14 cellular contexts compared by ENCODE assay signal in the genomic region with DNA sequence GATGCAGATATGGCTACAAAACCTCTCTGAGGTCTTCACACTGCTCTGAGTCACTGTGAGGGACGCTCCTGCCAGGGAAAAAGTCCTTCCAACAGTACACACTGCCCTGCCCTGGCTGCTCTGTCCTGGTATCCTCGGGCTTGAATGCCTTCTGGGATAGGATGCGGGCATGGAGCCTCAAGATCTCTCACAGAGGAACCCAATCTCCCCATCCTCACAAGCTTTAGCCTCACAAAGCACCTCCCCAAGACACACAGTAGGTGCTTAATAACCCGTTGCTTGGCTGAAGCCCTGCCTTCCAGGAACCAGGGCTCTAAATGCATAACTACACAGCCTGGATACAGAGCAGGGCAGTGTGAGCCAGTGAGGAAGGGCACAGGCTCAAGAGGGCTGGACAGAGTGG. TPM values are rescaled to one million over a fixed set of nuclear protein-coding genes. Genes with fewer than 3 reads are reported as not detected.
DNase-seq lines count a peak whose midpoint lies in the region; ATAC-seq and TF ChIP-seq lines count a peak whose summit lies in the region.
"Had no signal": no experiment of that assay in that cellular context is flagged by ENCODE, and none has a peak within 500 bp of the region (broad histone marks: within the 10 kb centered on the region; RNA-seq: fewer than 3 reads in every experiment).

No MANE protein-coding gene starts in this region.

- H2BK20ac ChIP-seq in H9 (ENCODE audit: low read depth, low read length, poor library complexity, severe bottlenecking): no peak overlapping the region

- H3K9me3 Mint-ChIP-seq in H9: no peaks in the 10 kb centered on the region
- no peaks in the 10 kb centered on the region for H3K9me3 Mint-ChIP-seq in activated naive CD8-positive, alpha-beta T cell treated with anti-CD3 and anti-CD28 coated beads, Interleukin-2, amount 10 ng/mL, durations not matched to agents 7 days and 5 days
- no peaks in the 10 kb centered on the region for H3K9me3 Mint-ChIP-seq in nephron progenitor cell
- H3K9me3 Mint-ChIP-seq: activated T-helper 1 cell treated with anti-CD3 and anti-CD28 coated beads, Interleukin-12 subunit alpha, Interleukin-12 subunit beta, Interleukin-2, Interleukin-4 antibody, amounts not matched to agents 30 ng/mL and 10 ng/mL and 1 ng/mL, durations not matched to agents 14 hours and 24 hours and 36 hours had no signal

- H2AFZ ChIP-seq in SK-N-SH (ENCODE audit: low read depth) (no peak overlapping the region), H9 (ENCODE audit: low read length) (no peak overlapping the region)

- no peaks in the 10 kb centered on the region for H3K9me2 ChIP-seq in SK-N-SH

- no peak overlapping the region for H3K27ac Mint-ChIP-seq in H9
- no peak overlapping the region for H3K27ac Mint-ChIP-seq in activated naive CD8-positive, alpha-beta T cell treated with anti-CD3 and anti-CD28 coated beads, Interleukin-2, amount 10 ng/mL, durations not matched to agents 7 days and 5 days
- no peak overlapping the region for H3K27ac Mint-ChIP-seq in nephron progenitor cell
- H3K27ac Mint-ChIP-seq: activated T-helper 1 cell treated with anti-CD3 and anti-CD28 coated beads, Interleukin-12 subunit alpha, Interleukin-12 subunit beta, Interleukin-2, Interleukin-4 antibody, amounts not matched to agents 30 ng/mL and 10 ng/mL and 1 ng/mL, durations not matched to agents 14 hours and 24 hours and 36 hours had no signal

- CTCF ChIA-PET in SK-N-SH (lab: Yijun Ruan, JAX): interaction anchor here (0.6 to 6.1 kb wide), 45 partner anchors 8 to 839 kb away, joined by 3 to 70 read pairs (median 5); partner anchors contain the start of genes ALPL, RAP1GAP and USP48

- no peak overlapping the region for H2BK120ac ChIP-seq in H9 (ENCODE audit: low read depth, low read length, poor library complexity, severe bottlenecking)

- H3K14ac ChIP-seq in H9 (ENCODE audit: insufficient read depth, low read length): no peak overlapping the region

- no peaks in the 10 kb centered on the region for H3K36me3 ChIP-seq in SK-N-SH (replicated peaks in 1 of 2; ENCODE audit: control insufficient read depth in 1 of 2, insufficient read depth in 2 of 2, low read length in 1 of 2)
- H3K36me3 ChIP-seq: lower lobe of right lung, sigmoid colon, transverse colon had no signal

- H3K79me2 ChIP-seq in SK-N-SH (ENCODE audit: insufficient read depth) (no peaks in the 10 kb centered on the region), H9 (ENCODE audit: insufficient read depth, low read length) (no peaks in the 10 kb centered on the region)

- H3T11ph ChIP-seq in H9 (ENCODE audit: low read length): no peak overlapping the region

- H3F3A ChIP-seq in SK-N-SH (replicated peaks; ENCODE audit: insufficient read depth): no peaks in the 10 kb centered on the region

- POLR2A ChIA-PET in SK-N-SH (lab: Yijun Ruan, JAX): no interaction called here
- POLR2A ChIA-PET in activated naive CD8-positive, alpha-beta T cell treated with anti-CD3 and anti-CD28 coated beads, Interleukin-2, amount 10 ng/mL, durations not matched to agents 7 days and 5 days (lab: Charles Lee): no interaction called here

- H3K36me3 Mint-ChIP-seq in H9 (ENCODE audit: insufficient read depth in 1 of 3, low read depth in 3 of 3) (no peaks in the 10 kb centered on the region), nephron progenitor cell (ENCODE audit: low read depth) (no peaks in the 10 kb centered on the region)
- H3K36me3 Mint-ChIP-seq in activated naive CD8-positive, alpha-beta T cell treated with anti-CD3 and anti-CD28 coated beads, Interleukin-2, amount 10 ng/mL, durations not matched to agents 7 days and 5 days: no peaks in the 10 kb centered on the region

- peaks cover 7% of the 10 kb centered on the region for H3K27me3 ChIP-seq in SK-N-SH (ENCODE audit: insufficient read depth)
- H3K27me3 ChIP-seq in H9 (ENCODE audit: insufficient read depth, low read length): no peaks in the 10 kb centered on the region; the same call in 1 of the 2 replicates

- H3K4me2 ChIP-seq in SK-N-SH (peak overlapping the region; percentile 84; the same call in 1 of the 2 replicates), H9 (ENCODE audit: insufficient read depth, insufficient read length, low read length) (peak overlapping the region; percentile 52)

- H3K18ac ChIP-seq in H9 (ENCODE audit: insufficient read length, low read depth, low read length): no peak overlapping the region

- H4K8ac ChIP-seq in H9 (replicated peaks; ENCODE audit: insufficient read length, low read depth, low read length): no peak overlapping the region

- H3K4me3 ChIP-seq in SK-N-SH (ENCODE audit: low read depth in 2 of 2, low read length in 1 of 2): no peak overlapping the region
- H3K4me3 ChIP-seq: sigmoid colon had no signal

- H3K23ac ChIP-seq in H9 (ENCODE audit: insufficient read length, low read depth, low read length): no peak overlapping the region

- H2BK12ac ChIP-seq in H9 (ENCODE audit: insufficient read length, low read depth, low read length): no peak overlapping the region

- DNase-seq in SK-N-SH (no peak), H9 (no peak), nephron progenitor cell (no peak), AG08395 (ENCODE audit: low spot score) (no peak), kidney tubule cell (ENCODE audit: low spot score) (no peak)
- DNase-seq in activated naive CD8-positive, alpha-beta T cell treated with anti-CD3 and anti-CD28 coated beads, Interleukin-2, amount 10 ng/mL, durations not matched to agents 7 days and 5 days: no peak
- DNase-seq: lower lobe of right lung; NCI-H446 treated with DMSO at 0.1 percent for 48 hours; sigmoid colon; stimulated activated CD4-positive, alpha-beta T cell treated with anti-CD3 and anti-CD28 coated beads, Interleukin-4, amount 100 ng/mL, for 1 hour; transverse colon had no signal

- H3K4me1 ChIP-seq in SK-N-SH (ENCODE audit: control insufficient read depth in 1 of 2, insufficient read depth in 2 of 2, low read depth in 1 of 2, low read length in 1 of 2) (peaks cover 0 to 10% of the 10 kb centered on the region in 2 experiments; a peak in 1 of 4 replicates), H9 (ENCODE audit: insufficient read depth, low read length) (no peaks in the 10 kb centered on the region; the same call in 1 of the 2 replicates)
- H3K4me1 ChIP-seq: lower lobe of right lung had no signal

- peak overlapping the region; percentile 72 to 78 for H3K4me3 Mint-ChIP-seq in H9
- H3K4me3 Mint-ChIP-seq in activated naive CD8-positive, alpha-beta T cell treated with anti-CD3 and anti-CD28 coated beads, Interleukin-2, amount 10 ng/mL, durations not matched to agents 7 days and 5 days: peak overlapping the region; percentile 74
- peak overlapping the region; percentile 61 for H3K4me3 Mint-ChIP-seq in nephron progenitor cell

- H2AK5ac ChIP-seq in H9 (ENCODE audit: insufficient read length, low read length): no peak overlapping the region

- no peak for TF ChIP-seq CTCF in SK-N-SH (IDR thresholded peaks at IDR 0.05)
- no peak for TF ChIP-seq CTCF in H9 (conservative IDR thresholded peaks at IDR 0.05)
- no peak for TF ChIP-seq CTCF in nephron progenitor cell (IDR thresholded peaks at IDR 0.05)

- H3K4ac ChIP-seq in H9 (ENCODE audit: low read depth, low read length): no peak overlapping the region

- H3K23me2 ChIP-seq in H9 (ENCODE audit: insufficient read length, low read depth, low read length, poor library complexity, severe bottlenecking): no peaks in the 10 kb centered on the region

- no peak for ATAC-seq in SK-N-SH treated with all-trans-retinoic acid at 6 μM for 48 hours
- no peak for ATAC-seq in activated naive CD8-positive, alpha-beta T cell treated with anti-CD3 and anti-CD28 coated beads, Interleukin-2, amount 10 ng/mL, durations not matched to agents 7 days and 5 days (ENCODE audit: low read depth)
- ATAC-seq in esophagus mucosa: no peak

- no peak overlapping the region for H4K91ac ChIP-seq in H9 (ENCODE audit: insufficient read length, low read depth, low read length)

- H3K9ac ChIP-seq in SK-N-SH (no peak overlapping the region), H9 (ENCODE audit: extremely low read depth, insufficient read length, low read length) (no peak overlapping the region)

- TF ChIP-seq RAD21 in SK-N-SH (IDR thresholded peaks at IDR 0.05; ENCODE audit: low read length): no peak

- H3K56ac ChIP-seq in H9 (ENCODE audit: insufficient read length, low read depth, low read length): no peak overlapping the region

- TF ChIP-seq EP300 in SK-N-SH (IDR thresholded peaks at IDR 0.05; ENCODE audit: borderline replicate concordance in 1 of 2, low read depth in 1 of 2, low read length in 1 of 2): no peak

- H3K27me3 Mint-ChIP-seq in H9 (ENCODE audit: low read depth) (peaks cover 27% of the 10 kb centered on the region), nephron progenitor cell (ENCODE audit: low read depth, poor library complexity) (peaks cover 71% of the 10 kb centered on the region)
- peaks cover 30% of the 10 kb centered on the region for H3K27me3 Mint-ChIP-seq in activated naive CD8-positive, alpha-beta T cell treated with anti-CD3 and anti-CD28 coated beads, Interleukin-2, amount 10 ng/mL, durations not matched to agents 7 days and 5 days

- H4K20me1 ChIP-seq in SK-N-SH (ENCODE audit: insufficient read depth) (no peaks in the 10 kb centered on the region), H9 (ENCODE audit: control insufficient read depth, insufficient read depth, insufficient read length) (no peaks in the 10 kb centered on the region)

- 35% methylated on average over 4 of the region's 4 CpGs for WGBS in SK-N-SH (ENCODE audit: low lambda C conversion rate)
- no CpG with 5 or more reads among the region's 4 CpGs for WGBS in H9 (ENCODE audit: extremely low coverage, insufficient read length, low lambda C conversion rate)

- H4K5ac ChIP-seq in H9 (ENCODE audit: insufficient read length, low read depth, low read length): no peak overlapping the region

- H2BK15ac ChIP-seq in H9 (ENCODE audit: low read depth, low read length): no peak overlapping the region

- H2BK5ac ChIP-seq in H9 (ENCODE audit: insufficient read length, low read length): no peak overlapping the region

- no peaks in the 10 kb centered on the region for H3K79me1 ChIP-seq in H9 (ENCODE audit: insufficient read depth, low read depth, low read length, poor library complexity, severe bottlenecking)

- H3K9me3 ChIP-seq in SK-N-SH: no peaks in the 10 kb centered on the region
- no peaks in the 10 kb centered on the region for H3K9me3 ChIP-seq in H9 (ENCODE audit: control insufficient read depth, low read depth, low read length)
- H3K9me3 ChIP-seq: lower lobe of right lung, sigmoid colon, transverse colon had no signal

- H3K4me1 Mint-ChIP-seq in H9 (peaks cover 8 to 19% of the 10 kb centered on the region in 2 experiments), nephron progenitor cell (no peaks in the 10 kb centered on the region)
- peaks cover 6% of the 10 kb centered on the region for H3K4me1 Mint-ChIP-seq in activated naive CD8-positive, alpha-beta T cell treated with anti-CD3 and anti-CD28 coated beads, Interleukin-2, amount 10 ng/mL, durations not matched to agents 7 days and 5 days

- H3K27ac ChIP-seq in SK-N-SH (ENCODE audit: low read depth in 2 of 2, low read length in 1 of 2): no peak overlapping the region
- no peak overlapping the region for H3K27ac ChIP-seq in H9 (ENCODE audit: insufficient read length, low read depth, low read length)
- H3K27ac ChIP-seq: lower lobe of right lung, sigmoid colon, transverse colon had no signal

RNA-seq across cellular contexts. Expression of gene RAP1GAP, which starts 9.2 kb away (rescaled TPM):
- polyA plus RNA-seq in SK-N-SH (2012; rRNA removed): 0.78 and 0.99 TPM in 2 replicates
- 0.53 and 0.84 TPM in 2 replicates for polyA plus RNA-seq in SK-N-SH (2012; cell fraction: cytosol; rRNA removed)
- polyA plus RNA-seq in SK-N-SH (2012; cell fraction: nucleus; rRNA removed): 0.89 and 1.3 TPM in 2 replicates
- 6.4 and 7.9 TPM in 2 replicates for total RNA-seq in H9 (2021)
- under 1 TPM; 0.37 to 0.69 TPM for total RNA-seq in activated naive CD8-positive, alpha-beta T cell treated with anti-CD3 and anti-CD28 coated beads, Interleukin-2, amount 10 ng/mL, durations not matched to agents 7 days and 5 days
- total RNA-seq in esophagus mucosa: 3.0 TPM
